In the genomic region with DNA sequence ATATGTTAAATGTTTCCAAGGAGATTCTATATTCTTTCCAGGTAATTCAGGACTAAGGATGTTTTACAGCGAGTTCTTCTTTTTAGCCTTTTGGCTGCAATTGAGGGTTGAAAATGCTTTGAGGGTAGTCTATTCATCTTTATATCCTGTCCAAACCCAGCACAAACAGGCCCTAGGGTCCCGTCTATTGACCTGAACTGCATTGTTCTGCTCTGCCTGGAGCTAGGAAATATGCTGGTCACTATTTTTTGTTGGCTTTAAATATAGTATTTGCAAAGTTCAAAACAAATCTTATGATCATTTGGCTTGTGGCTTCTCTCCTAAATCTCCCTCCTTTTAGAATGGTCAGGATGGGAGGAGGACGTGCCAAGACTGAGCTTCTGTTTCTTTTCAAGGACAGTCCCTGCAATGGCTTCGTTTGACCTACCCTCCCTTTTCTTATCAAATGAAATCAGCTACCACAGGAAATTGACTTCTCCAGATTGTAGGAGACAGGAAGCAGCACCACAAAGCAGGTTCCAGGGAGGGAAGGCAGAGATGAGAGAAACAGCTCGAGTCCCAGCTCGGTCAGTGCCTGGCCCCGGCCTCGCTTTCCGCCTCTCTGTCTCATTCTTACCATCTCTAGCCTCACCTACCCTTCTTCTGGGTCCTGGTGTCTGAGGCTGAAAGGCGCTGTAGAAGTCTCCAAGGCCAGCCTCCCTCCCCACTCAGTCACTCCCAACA, we compare ENCODE assay signal across 12 cellular contexts. TPM values are rescaled to one million over a fixed set of nuclear protein-coding genes. Genes with fewer than 3 reads are reported as not detected.
DNase-seq lines count a peak whose midpoint lies in the region; ATAC-seq and TF ChIP-seq lines count a peak whose summit lies in the region.
"Had no signal": no experiment of that assay in that cellular context is flagged by ENCODE, and none has a peak within 500 bp of the region (broad histone marks: within the 10 kb centered on the region; RNA-seq: fewer than 3 reads in every experiment).

No MANE protein-coding gene starts in this region.

- H3K9me3 Mint-ChIP-seq in T-helper 2 cell treated with Interferon-gamma antibody and Interleukin-4, amounts not matched to agents 5 μg/mL and 100 μg/mL, for 36 hours, result no peaks in the 10 kb centered on the region
- H3K9me3 Mint-ChIP-seq: type B pancreatic cell had no signal

- H3K27me3 Mint-ChIP-seq in T-helper 2 cell treated with Interferon-gamma antibody and Interleukin-4, amounts not matched to agents 5 μg/mL and 100 μg/mL, for 36 hours (ENCODE audit: low read depth), result no peaks in the 10 kb centered on the region
- H3K27me3 Mint-ChIP-seq: type B pancreatic cell had no signal

- H3K4me3 ChIP-seq in heart right ventricle, result peak overlapping the region in 4 of 10 donors; percentile 14 to 30 (median 22)
- H3K4me3 ChIP-seq in skeletal muscle tissue (ENCODE audit: low read length in 3 of 3), result no peak overlapping the region

- 47 to 60% methylated on average over 10 of the region's 10 CpGs for WGBS in heart right ventricle, 2 donors

- H3K36me3 ChIP-seq in heart right ventricle (no peaks in the 10 kb centered on the region), skeletal muscle tissue (ENCODE audit: control insufficient read depth in 3 of 3, insufficient read depth in 3 of 3, low read length in 3 of 3) (no peaks in the 10 kb centered on the region)

- H3K27me3 ChIP-seq in heart right ventricle (no peaks in the 10 kb centered on the region), skeletal muscle tissue (ENCODE audit: control insufficient read depth in 3 of 3, insufficient read depth in 3 of 3, low read length in 3 of 3) (no peaks in the 10 kb centered on the region)

- H3K4me1 ChIP-seq in heart right ventricle, result peaks cover 3 to 48% (median 29%) of the 10 kb centered on the region in 9 donors
- H3K4me1 ChIP-seq in skeletal muscle tissue (ENCODE audit: control insufficient read depth in 3 of 3, insufficient read depth in 3 of 3, low read length in 3 of 3), result peaks cover 4 to 8% (median 4%) of the 10 kb centered on the region in 3 donors

- no peak overlapping the region for H3K9ac ChIP-seq in skeletal muscle tissue (ENCODE audit: low read depth in 1 of 3, low read length in 3 of 3)

- ATAC-seq in heart right ventricle (peak; percentile 59 to 87 (median 70)), HG02870 (IDR thresholded peaks at IDR 0.05; ENCODE audit: unreplicated experiment) (no peak), GM21367 (IDR thresholded peaks at IDR 0.05; ENCODE audit: unreplicated experiment) (no peak)

- TF ChIP-seq CTCF in heart right ventricle (IDR thresholded peaks at IDR 0.05), result no peak

- peak; percentile 14 for DNase-seq in SKM-1 treated with dmso at 0.1 percent for 144 hours (lab: John Stamatoyannopoulos, UW; ENCODE audit: unreplicated experiment)
- DNase-seq in SKM-1 (lab: John Stamatoyannopoulos, UW; ENCODE audit: unreplicated experiment), result no peak
- DNase-seq in T-helper 2 cell treated with Interferon-gamma antibody and Interleukin-4, amounts not matched to agents 5 μg/mL and 100 μg/mL, for 36 hours (ENCODE audit: low spot score), result no peak
- DNase-seq in heart right ventricle, result peak in 1 of 2 donors; percentile 28
- DNase-seq in epidermal melanocyte (ENCODE audit: insufficient read length, low spot score), result no peak
- DNase-seq: 8988T, hypothalamus had no signal

- H3K4me3 Mint-ChIP-seq in T-helper 2 cell treated with Interferon-gamma antibody and Interleukin-4, amounts not matched to agents 5 μg/mL and 100 μg/mL, for 36 hours, result peak overlapping the region; percentile 80
- H3K4me3 Mint-ChIP-seq: brain, type B pancreatic cell had no signal

- H3K27ac Mint-ChIP-seq in T-helper 2 cell treated with Interferon-gamma antibody and Interleukin-4, amounts not matched to agents 5 μg/mL and 100 μg/mL, for 36 hours, result peak overlapping the region; percentile 87
- H3K27ac Mint-ChIP-seq: brain, type B pancreatic cell had no signal

- peaks cover 0 to 13% (median 0%) of the 10 kb centered on the region in 11 donors for H3K9me3 ChIP-seq in heart right ventricle
- no peaks in the 10 kb centered on the region for H3K9me3 ChIP-seq in skeletal muscle tissue (ENCODE audit: control insufficient read depth in 3 of 3, low read length in 3 of 3)

- intact Hi-C loops in heart right ventricle (cut with DNase I), result loop anchor here in 2 of 10 donors (1.0 to 5.0 kb wide), 4 partner anchors 20 to 75 kb away; no protein-coding TSS in a partner anchor

- H3K27ac ChIP-seq in heart right ventricle (peak overlapping the region in 9 of 10 donors; percentile 52 to 91 (median 83)), skeletal muscle tissue (ENCODE audit: low read depth, low read length) (peak overlapping the region; percentile 33)

- peaks cover 40% of the 10 kb centered on the region for H3K4me1 Mint-ChIP-seq in T-helper 2 cell treated with Interferon-gamma antibody and Interleukin-4, amounts not matched to agents 5 μg/mL and 100 μg/mL, for 36 hours (ENCODE audit: low read depth)
- H3K4me1 Mint-ChIP-seq: brain had no signal

- H3K36me3 Mint-ChIP-seq in T-helper 2 cell treated with Interferon-gamma antibody and Interleukin-4, amounts not matched to agents 5 μg/mL and 100 μg/mL, for 36 hours (ENCODE audit: low read depth), result no peaks in the 10 kb centered on the region
- H3K36me3 Mint-ChIP-seq: brain, type B pancreatic cell had no signal

RNA-seq across cellular contexts. Expression of a gene that starts 27.6 kb away (rescaled TPM):
- total RNA-seq in heart right ventricle (10 to 100 TPM in 1 of 10 donors, 1 to 10 TPM in 9; 1.1 to 11.7 (median 3.0) TPM), skeletal muscle tissue (1.6 TPM)
- 1 to 10 TPM; 2.5 to 2.7 TPM for polyA plus RNA-seq in heart right ventricle

RNA-seq across cellular contexts. Expression of a gene that starts 43.5 kb away (rescaled TPM):
- total RNA-seq in heart right ventricle, result 10 to 100 TPM in 1 of 10 donors, 1 to 10 TPM in 9; 4.4 to 10.2 (median 5.9) TPM
- polyA plus RNA-seq in heart right ventricle, result 1 to 10 TPM; 2.0 to 4.8 TPM
- total RNA-seq in skeletal muscle tissue, result 11.5 TPM

RNA-seq across cellular contexts. Expression of a gene that starts 43.6 kb away (rescaled TPM):
- total RNA-seq in heart right ventricle (10 to 100 TPM in 2 of 10 donors, 1 to 10 TPM in 8; 5.8 to 10.8 (median 8.1) TPM), skeletal muscle tissue (6.8 TPM)
- 10 to 100 TPM in 1 of 2 donors, 1 to 10 TPM in 1; 8.3 to 14.7 TPM for polyA plus RNA-seq in heart right ventricle

Comparison
In these comparisons a context has a peak if more than half of its experiments do, and no peak if none do; other contexts are left out.
1. ATAC-seq: peak in heart right ventricle (8 of 8); none in HG02870 (single experiment) and GM21367 (single experiment).